ENCODE assay signal across 12 cellular contexts in the genomic region with DNA sequence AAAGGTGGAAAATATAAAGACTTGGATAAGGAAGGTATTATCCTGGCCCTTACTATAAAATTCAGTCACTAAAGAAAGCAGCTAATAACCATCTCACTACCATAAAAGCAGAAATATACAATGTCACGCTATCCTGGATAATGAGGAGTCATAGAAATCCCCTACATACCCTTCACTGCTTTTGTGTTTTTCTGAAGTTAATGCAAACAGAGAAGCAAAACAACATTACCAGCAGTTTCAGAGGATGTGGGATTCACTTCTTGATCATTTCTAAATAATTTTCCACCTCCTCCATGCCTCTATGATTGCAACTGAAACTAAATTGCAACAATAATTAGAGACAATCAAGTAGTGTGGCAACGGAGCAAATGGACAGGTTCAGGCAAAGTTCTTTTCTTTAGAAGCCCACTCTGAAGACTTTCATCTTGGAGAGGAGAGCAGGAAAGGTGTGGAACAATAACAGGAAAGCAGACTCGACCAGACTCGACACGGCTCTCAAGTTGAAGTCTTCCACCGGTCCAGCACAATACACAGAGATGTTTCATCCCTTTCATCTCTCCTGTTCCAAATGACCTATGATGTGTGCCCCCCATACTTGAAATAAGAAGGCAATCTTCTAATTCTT. TPM values are rescaled to one million over a fixed set of nuclear protein-coding genes. Genes with fewer than 3 reads are reported as not detected.
DNase-seq lines count a peak whose midpoint lies in the region; ATAC-seq and TF ChIP-seq lines count a peak whose summit lies in the region.
"Had no signal": no experiment of that assay in that cellular context is flagged by ENCODE, and none has a peak within 500 bp of the region (broad histone marks: within the 10 kb centered on the region; RNA-seq: fewer than 3 reads in every experiment).

No MANE protein-coding gene starts in this region.

- POLR2A ChIA-PET in activated B cell treated with CpG ODN at 0.5 μM for 24 hours (lab: Charles Lee), result interaction anchor here (0.6 to 7.2 kb wide), 12 partner anchors 8 to 66 kb away, joined by 3 to 46 read pairs (median 4); no protein-coding TSS in a partner anchor

- H3K27me3 Mint-ChIP-seq in CD14-positive monocyte (ENCODE audit: low read depth in 3 of 3) (no peaks in the 10 kb centered on the region), activated B cell treated with CpG ODN at 0.5 μM for 24 hours (no peaks in the 10 kb centered on the region), naive B cell (no peaks in the 10 kb centered on the region)

- CTCF ChIA-PET in activated B cell treated with CpG ODN at 0.5 μM for 24 hours (lab: Charles Lee), result interaction anchor here (1.0 kb wide), 1 partner anchor 55 kb away, joined by 3 read pairs; no protein-coding TSS in a partner anchor

- H3K9me3 Mint-ChIP-seq in CD14-positive monocyte (no peaks in the 10 kb centered on the region), activated B cell treated with CpG ODN at 0.5 μM for 24 hours (no peaks in the 10 kb centered on the region), naive B cell (no peaks in the 10 kb centered on the region)

- TF ChIP-seq CTCF in CD14-positive monocyte (IDR thresholded peaks at IDR 0.05) (no peak), GM13976 (IDR thresholded peaks at IDR 0.05; ENCODE audit: borderline replicate concordance, control extremely low read depth, extremely low read depth, insufficient read depth, missing control alignments) (no peak), activated B cell treated with CpG ODN at 0.5 μM for 24 hours (IDR thresholded peaks at IDR 0.05) (no peak)

- intact Hi-C loops in CD14-positive monocyte (cut with micrococcal nuclease) (no loop called here), activated B cell treated with CpG ODN at 0.5 μM for 24 hours (cut with micrococcal nuclease) (loop anchor here (1.0 to 10.0 kb wide), 3 partner anchors 8 to 627 kb away; partner anchors contain the start of gene C17orf99)

- H3K36me3 Mint-ChIP-seq in CD14-positive monocyte, result peaks cover 15 to 17% of the 10 kb centered on the region in 2 donors
- peaks cover 11% of the 10 kb centered on the region for H3K36me3 Mint-ChIP-seq in activated B cell treated with CpG ODN at 0.5 μM for 24 hours (ENCODE audit: low read depth)
- H3K36me3 Mint-ChIP-seq in naive B cell, result peaks cover 0 to 7% of the 10 kb centered on the region in 2 donors

- ATAC-seq in activated B cell treated with CpG ODN at 0.5 μM for 24 hours (ENCODE audit: low read depth) (peak; percentile 51), naive B cell (ENCODE audit: low read depth in 2 of 2) (peak; percentile 73 to 74), GM18868 (IDR thresholded peaks at IDR 0.05; ENCODE audit: unreplicated experiment) (no peak)
- ATAC-seq: PC-3 had no signal

- H3K27ac Mint-ChIP-seq in CD14-positive monocyte, result peak overlapping the region; percentile 47 to 93 (median 85)
- H3K27ac Mint-ChIP-seq in activated B cell treated with CpG ODN at 0.5 μM for 24 hours, result peak overlapping the region; percentile 97
- H3K27ac Mint-ChIP-seq in naive B cell, result peak overlapping the region; percentile 88 to 99 (median 94)

- in situ Hi-C loops in GM13976 (cut with MboI; ENCODE audit: low sequenced_read_pairs, unreplicated experiment), result no loop called here

- H3K4me1 Mint-ChIP-seq in CD14-positive monocyte (peaks cover 51% of the 10 kb centered on the region), activated B cell treated with CpG ODN at 0.5 μM for 24 hours (peaks cover 61% of the 10 kb centered on the region), naive B cell (peaks cover 20 to 60% (median 32%) of the 10 kb centered on the region in 3 donors)

- H3K4me3 Mint-ChIP-seq in CD14-positive monocyte, result peak overlapping the region; percentile 16 to 18
- H3K4me3 Mint-ChIP-seq in activated B cell treated with CpG ODN at 0.5 μM for 24 hours, result peak overlapping the region; percentile 70
- H3K4me3 Mint-ChIP-seq in naive B cell, result peak overlapping the region; percentile 77 to 92 (median 84)

- DNase-seq in CD14-positive monocyte (ENCODE audit: low spot score), result no peak
- DNase-seq in GM13976 (ENCODE audit: low spot score), result peak; percentile 63
- DNase-seq in activated B cell treated with CpG ODN at 0.5 μM for 24 hours, result no peak
- peak; percentile 68 for DNase-seq in naive B cell
- no peak for DNase-seq in NCI-H1092 treated with DMSO at 0.1 percent for 48 hours (lab: John Stamatoyannopoulos, UW)
- DNase-seq in stimulated activated CD4-positive, alpha-beta T cell treated with anti-CD3 and anti-CD28 coated beads, Interleukin-15, amount 100 ng/mL, for 24 hours, result no peak
- DNase-seq in KG1 (lab: John Stamatoyannopoulos, UW), result no peak
- DNase-seq: hypothalamus; NCI-H2029 treated with DMSO at 0.1 percent for 48 hours; PC-3; stimulated activated CD4-positive, alpha-beta T cell treated with anti-CD3 and anti-CD28 coated beads, Interleukin-12 subunit alpha, Interleukin-12 subunit beta, amount 100 ng/mL, for 4 hours had no signal

RNA-seq across cellular contexts. Expression of gene CYTH1, which starts 10.2 kb away (rescaled TPM):
- polyA plus RNA-seq in CD14-positive monocyte (10 to 100 TPM; 68.6 to 80.9 TPM), naive B cell (ENCODE audit: low read depth in 6 of 6) (100 to 1,000 TPM; 165 to 235 (median 190) TPM)
- total RNA-seq in activated B cell treated with CpG ODN at 0.5 μM for 24 hours, result 368 and 391 TPM in 2 replicates

Comparison
In these comparisons a context has a peak if more than half of its experiments do, and no peak if none do; other contexts are left out.
1. DNase-seq: peak in GM13976 (single experiment) and naive B cell (single experiment); none in CD14-positive monocyte (single experiment), activated B cell treated with CpG ODN at 0.5 μM for 24 hours (single experiment), NCI-H1092 treated with DMSO at 0.1 percent for 48 hours (single experiment), stimulated activated CD4-positive, alpha-beta T cell treated with anti-CD3 and anti-CD28 coated beads, Interleukin-15, amount 100 ng/mL, for 24 hours (single experiment) and KG1 (single experiment).
2. H3K4me3 Mint-ChIP-seq: peak in every context shown above with its lines; median percentile 84 in naive B cell; 70 in activated B cell treated with CpG ODN at 0.5 μM for 24 hours; 17 in CD14-positive monocyte.
3. Peak in every context shown above with its lines, with median percentiles within 50 percentile points of each other: H3K27ac Mint-ChIP-seq.